Comparison of ENCODE assay signal across 1 cellular context in the genomic region with DNA sequence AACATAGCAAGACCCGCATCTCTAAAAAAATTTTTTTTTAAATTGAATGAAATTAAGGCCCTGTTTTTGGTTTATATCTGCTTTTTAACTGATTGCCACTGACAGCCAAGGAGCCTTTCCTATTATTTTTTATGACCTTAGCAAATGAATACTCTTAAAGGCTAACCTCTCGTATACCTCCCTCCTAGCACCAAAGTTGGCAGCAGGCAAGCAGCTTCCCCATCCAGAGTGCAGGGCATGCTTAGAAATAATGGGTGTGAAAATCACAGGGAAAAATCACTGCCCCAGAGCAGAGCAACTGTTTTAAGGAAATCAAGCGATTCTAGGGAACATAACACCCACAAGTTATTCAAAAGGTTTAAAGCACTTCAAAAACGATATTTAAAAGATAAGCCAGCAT.
TF ChIP-seq lines count a peak whose summit lies in the region.

No MANE protein-coding gene starts in this region.

TF ChIP-seq in HepG2, 621 proteins besides CTCF, POLR2A, EP300 and RAD21:
- no peak for TF ChIP-seq SMYD3 (CRISPR knock-in tag; IDR thresholded peaks at IDR 0.05)
- TF ChIP-seq, protein P1, sequence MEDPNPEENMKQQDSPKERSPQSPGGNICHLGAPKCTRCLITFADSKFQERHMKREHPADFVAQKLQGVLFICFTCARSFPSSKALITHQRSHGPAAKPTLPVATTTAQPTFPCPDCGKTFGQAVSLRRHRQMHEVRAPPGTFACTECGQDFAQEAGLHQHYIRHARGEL (CRISPR knock-in tag; IDR thresholded peaks at IDR 0.05), result no peak
- TF ChIP-seq, protein P2, sequence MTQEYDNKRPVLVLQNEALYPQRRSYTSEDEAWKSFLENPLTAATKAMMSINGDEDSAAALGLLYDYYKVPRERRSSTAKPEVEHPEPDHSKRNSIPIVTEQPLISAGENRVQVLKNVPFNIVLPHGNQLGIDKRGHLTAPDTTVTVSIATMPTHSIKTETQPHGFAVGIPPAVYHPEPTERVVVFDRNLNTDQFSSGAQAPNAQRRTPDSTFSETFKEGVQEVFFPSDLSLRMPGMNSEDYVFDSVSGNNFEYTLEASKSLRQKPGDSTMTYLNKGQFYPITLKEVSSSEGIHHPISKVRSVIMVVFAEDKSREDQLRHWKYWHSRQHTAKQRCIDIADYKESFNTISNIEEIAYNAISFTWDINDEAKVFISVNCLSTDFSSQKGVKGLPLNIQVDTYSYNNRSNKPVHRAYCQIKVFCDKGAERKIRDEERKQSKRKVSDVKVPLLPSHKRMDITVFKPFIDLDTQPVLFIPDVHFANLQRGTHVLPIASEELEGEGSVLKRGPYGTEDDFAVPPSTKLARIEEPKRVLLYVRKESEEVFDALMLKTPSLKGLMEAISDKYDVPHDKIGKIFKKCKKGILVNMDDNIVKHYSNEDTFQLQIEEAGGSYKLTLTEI (CRISPR knock-in tag; conservative IDR thresholded peaks at IDR 0.05), result no peak
- no peak for TF ChIP-seq ZNF543 (CRISPR knock-in tag; IDR thresholded peaks at IDR 0.05)
- TF ChIP-seq HOXA3 (CRISPR knock-in tag; IDR thresholded peaks at IDR 0.05), result no peak
